In the genomic region with DNA sequence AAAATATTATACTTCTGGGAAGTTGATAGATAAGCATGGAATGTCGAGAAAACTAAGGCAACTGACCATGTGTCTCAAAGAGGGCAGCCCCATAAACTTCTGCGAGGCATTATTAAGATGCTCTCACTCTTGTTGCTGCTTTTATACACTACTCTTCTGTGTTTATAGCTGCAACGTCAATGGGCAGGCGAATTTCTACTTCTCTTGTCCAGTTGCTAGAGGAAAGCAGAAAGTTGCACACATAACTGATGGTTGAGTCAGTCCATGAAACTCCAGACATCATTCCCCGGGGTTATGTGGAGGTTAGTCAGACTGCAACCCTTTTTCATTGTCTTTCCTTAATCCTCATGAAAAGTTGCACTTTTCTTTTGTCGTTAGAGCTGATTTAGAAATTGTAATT, we compare ENCODE assay signal across 1 cellular context.
TF ChIP-seq lines count a peak whose summit lies in the region.

No MANE protein-coding gene starts in this region.

TF ChIP-seq in IMR-90, 13 proteins besides CTCF, POLR2A, EP300 and RAD21 (continued from another document):
- TF ChIP-seq, protein P1, sequence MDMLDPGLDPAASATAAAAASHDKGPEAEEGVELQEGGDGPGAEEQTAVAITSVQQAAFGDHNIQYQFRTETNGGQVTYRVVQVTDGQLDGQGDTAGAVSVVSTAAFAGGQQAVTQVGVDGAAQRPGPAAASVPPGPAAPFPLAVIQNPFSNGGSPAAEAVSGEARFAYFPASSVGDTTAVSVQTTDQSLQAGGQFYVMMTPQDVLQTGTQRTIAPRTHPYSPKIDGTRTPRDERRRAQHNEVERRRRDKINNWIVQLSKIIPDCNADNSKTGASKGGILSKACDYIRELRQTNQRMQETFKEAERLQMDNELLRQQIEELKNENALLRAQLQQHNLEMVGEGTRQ (IDR thresholded peaks at IDR 0.05; ENCODE audit: low read depth, low read length): no peak
- TF ChIP-seq FOS (IDR thresholded peaks at IDR 0.05; ENCODE audit: low read depth, low read length): no peak
- TF ChIP-seq, protein P2, sequence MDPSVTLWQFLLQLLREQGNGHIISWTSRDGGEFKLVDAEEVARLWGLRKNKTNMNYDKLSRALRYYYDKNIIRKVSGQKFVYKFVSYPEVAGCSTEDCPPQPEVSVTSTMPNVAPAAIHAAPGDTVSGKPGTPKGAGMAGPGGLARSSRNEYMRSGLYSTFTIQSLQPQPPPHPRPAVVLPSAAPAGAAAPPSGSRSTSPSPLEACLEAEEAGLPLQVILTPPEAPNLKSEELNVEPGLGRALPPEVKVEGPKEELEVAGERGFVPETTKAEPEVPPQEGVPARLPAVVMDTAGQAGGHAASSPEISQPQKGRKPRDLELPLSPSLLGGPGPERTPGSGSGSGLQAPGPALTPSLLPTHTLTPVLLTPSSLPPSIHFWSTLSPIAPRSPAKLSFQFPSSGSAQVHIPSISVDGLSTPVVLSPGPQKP (IDR thresholded peaks at IDR 0.05; ENCODE audit: borderline replicate concordance, low read depth, low read length): no peak
- TF ChIP-seq CHD1 (IDR thresholded peaks at IDR 0.05; ENCODE audit: low read depth, low read length): no peak
- TF ChIP-seq MAZ (IDR thresholded peaks at IDR 0.05; ENCODE audit: borderline replicate concordance, low read depth, low read length): no peak
- no peak for TF ChIP-seq MAFK (IDR thresholded peaks at IDR 0.05; ENCODE audit: low read depth, low read length)
- TF ChIP-seq SMC3 (IDR thresholded peaks at IDR 0.05; ENCODE audit: low read depth, low read length): no peak
TF ChIP-seq in IMR-90: peak in this region for 0.
